In genomic region chr9:89595646-89596045, GRCh38 we compare ENCODE assay signal across 19 cellular contexts. TPM values are rescaled to one million over a fixed set of nuclear protein-coding genes. Genes with fewer than 3 reads are reported as not detected.
DNase-seq lines count a peak whose midpoint lies in the region; ATAC-seq, FAIRE-seq and TF ChIP-seq lines count a peak whose summit lies in the region.
"Had no signal": no experiment of that assay in that cellular context is flagged by ENCODE, and none has a peak within 500 bp of the region (broad histone marks: within the 10 kb centered on the region; RNA-seq: fewer than 3 reads in every experiment).

No MANE protein-coding gene starts in this region.

- CTCF ChIA-PET in HepG2 (lab: Yijun Ruan, JAX; ENCODE audit: low intra/inter-chr PET ratio, low total read pairs), result no interaction called here
- CTCF ChIA-PET in activated CD4-positive, alpha-beta memory T cell treated with anti-CD3 and anti-CD28 coated beads, Interleukin-2, amount 10 ng/mL, durations not matched to agents 7 days and 5 days (lab: Charles Lee), result interaction anchor here (1.8 to 11.9 kb wide), 3 partner anchors 8 to 506 kb away, joined by 6 to 235 read pairs (median 21); no protein-coding TSS in a partner anchor

- TF ChIP-seq CTCF in liver (IDR thresholded peaks at IDR 0.05; ENCODE audit: low read depth, low read length, missing input control), result no peak
- TF ChIP-seq CTCF in HepG2 (CRISPR knock-in tag; IDR thresholded peaks at IDR 0.05), result no peak
- TF ChIP-seq CTCF in esophagus muscularis mucosa (IDR thresholded peaks at IDR 0.05), result no peak
- TF ChIP-seq CTCF in osteoblast (IDR thresholded peaks at IDR 0.05; ENCODE audit: extremely low read depth, low read depth, low read length), result no peak
- no peak for TF ChIP-seq CTCF in uterus (IDR thresholded peaks at IDR 0.05)

- TF ChIP-seq POLR2A in HepG2 (IDR thresholded peaks at IDR 0.05; ENCODE audit: insufficient read depth in 1 of 2, low read depth in 2 of 2, low read length in 2 of 2), result no peak
- TF ChIP-seq POLR2A in esophagus muscularis mucosa (IDR thresholded peaks at IDR 0.05; ENCODE audit: low read depth), result no peak
- no peak for TF ChIP-seq POLR2A in uterus (IDR thresholded peaks at IDR 0.05)

- H3K36me3 Mint-ChIP-seq in activated CD4-positive, alpha-beta memory T cell treated with anti-CD3 and anti-CD28 coated beads, Interleukin-2, amount 10 ng/mL, durations not matched to agents 7 days and 5 days (ENCODE audit: low read depth), result no peaks in the 10 kb centered on the region
- H3K36me3 Mint-ChIP-seq: CD8-positive, alpha-beta T cell had no signal

- H3K27me3 ChIP-seq in liver (ENCODE audit: control insufficient read depth in 4 of 4, insufficient read depth in 4 of 4, low read length in 3 of 4), result no peaks in the 10 kb centered on the region
- peaks cover 0 to 3% of the 10 kb centered on the region in 2 experiments; a peak in 2 of 5 replicates for H3K27me3 ChIP-seq in HepG2 (ENCODE audit: control insufficient read depth in 1 of 2, insufficient read depth in 2 of 2, low read length in 2 of 2)
- H3K27me3 ChIP-seq in esophagus muscularis mucosa, result no peaks in the 10 kb centered on the region
- H3K27me3 ChIP-seq in osteoblast (ENCODE audit: insufficient read depth, low read length), result peaks cover 14% of the 10 kb centered on the region
- H3K27me3 ChIP-seq in uterus, result no peaks in the 10 kb centered on the region
- H3K27me3 ChIP-seq: BLaER1 treated with 17β-estradiol and CSF1 and Interleukin-3, amounts not matched to agents 10 nM and 100 nM had no signal

- H3K4me2 ChIP-seq in HepG2 (ENCODE audit: low read depth, low read length) (no peak overlapping the region), osteoblast (ENCODE audit: insufficient read depth, low read length) (no peak overlapping the region)
- H3K4me2 ChIP-seq: BLaER1 treated with 17β-estradiol and CSF1 and Interleukin-3, amounts not matched to agents 10 nM and 100 nM had no signal

- H3K27ac Mint-ChIP-seq in activated CD4-positive, alpha-beta memory T cell treated with anti-CD3 and anti-CD28 coated beads, Interleukin-2, amount 10 ng/mL, durations not matched to agents 7 days and 5 days, result no peak overlapping the region
- H3K27ac Mint-ChIP-seq: B cell; CD8-positive, alpha-beta T cell had no signal

- H3K79me2 ChIP-seq in HepG2 (ENCODE audit: insufficient read depth, low read length) (no peaks in the 10 kb centered on the region), osteoblast (ENCODE audit: insufficient read depth, low read length) (no peaks in the 10 kb centered on the region)

- FAIRE-seq in HepG2 (lab: Jason Lieb, UNC), result no peak
- FAIRE-seq: G401.6, GM12891 had no signal

- H3K36me3 ChIP-seq in liver (ENCODE audit: control insufficient read depth in 4 of 4, insufficient read depth in 3 of 4, low read depth in 1 of 4, low read length in 3 of 4) (no peaks in the 10 kb centered on the region), HepG2 (replicated peaks in 1 of 2; ENCODE audit: control insufficient read depth in 1 of 2, insufficient read depth in 2 of 2, low read length in 2 of 2) (no peaks in the 10 kb centered on the region), esophagus muscularis mucosa (no peaks in the 10 kb centered on the region), osteoblast (ENCODE audit: insufficient read depth, low read length) (no peaks in the 10 kb centered on the region), uterus (no peaks in the 10 kb centered on the region)
- H3K36me3 ChIP-seq: BLaER1 treated with 17β-estradiol and CSF1 and Interleukin-3, amounts not matched to agents 10 nM and 100 nM; HAP-1 had no signal

- DNase-seq in HepG2 (ENCODE audit: low spot score), result no peak
- peak; percentile 82 for DNase-seq in esophagus muscularis mucosa (ENCODE audit: extremely low spot score)
- peak; percentile 37 for DNase-seq in osteoblast (ENCODE audit: insufficient read length, low spot score, missing footprints)
- DNase-seq in uterus, result no peak
- no peak for DNase-seq in stimulated activated naive CD8-positive, alpha-beta T cell treated with anti-CD3 and anti-CD28 coated beads, Interleukin-15, Interleukin-2, amounts not matched to agents 100 U/mL and 50 U/mL, for 24 hours
- DNase-seq in activated CD4-positive, alpha-beta memory T cell treated with anti-CD3 and anti-CD28 coated beads, Interleukin-2, amount 10 ng/mL, durations not matched to agents 7 days and 5 days, result no peak
- DNase-seq: Calu3, DMS 273 treated with DMSO at 0.1 percent for 48 hours, DMS53, DND-41, EL, GOT3 had no signal

- 57% methylated on average over 3 of the region's 3 CpGs for WGBS in liver
- WGBS in HepG2 (ENCODE audit: low lambda C conversion rate), result 9% methylated on average over 3 of the region's 3 CpGs
- 59% methylated on average over 3 of the region's 3 CpGs for WGBS in esophagus muscularis mucosa

- H3K4me3 ChIP-seq in liver (ENCODE audit: low read depth in 1 of 3, low read length in 3 of 3) (no peak overlapping the region), HepG2 (replicated peaks in 1 of 3; ENCODE audit: insufficient read depth in 1 of 3, low read depth in 2 of 3, low read length in 3 of 3) (no peak overlapping the region), esophagus muscularis mucosa (no peak overlapping the region), osteoblast (ENCODE audit: insufficient read depth, low read length) (no peak overlapping the region), uterus (no peak overlapping the region)
- H3K4me3 ChIP-seq: BLaER1 treated with 17β-estradiol and CSF1 and Interleukin-3, amounts not matched to agents 10 nM and 100 nM; HAP-1 had no signal

- H3K9me3 Mint-ChIP-seq in activated CD4-positive, alpha-beta memory T cell treated with anti-CD3 and anti-CD28 coated beads, Interleukin-2, amount 10 ng/mL, durations not matched to agents 7 days and 5 days, result no peaks in the 10 kb centered on the region
- H3K9me3 Mint-ChIP-seq: CD8-positive, alpha-beta T cell had no signal

- H3K27me3 Mint-ChIP-seq in activated CD4-positive, alpha-beta memory T cell treated with anti-CD3 and anti-CD28 coated beads, Interleukin-2, amount 10 ng/mL, durations not matched to agents 7 days and 5 days, result peaks cover 32% of the 10 kb centered on the region

- H2AFZ ChIP-seq in HepG2 (ENCODE audit: low read length), result no peak overlapping the region
- H2AFZ ChIP-seq in osteoblast (ENCODE audit: low read length), result no peak overlapping the region

- POLR2A ChIA-PET in HepG2 (lab: Yijun Ruan, JAX), result no interaction called here
- POLR2A ChIA-PET in activated CD4-positive, alpha-beta memory T cell treated with anti-CD3 and anti-CD28 coated beads, Interleukin-2, amount 10 ng/mL, durations not matched to agents 7 days and 5 days (lab: Charles Lee), result interaction anchor here (1.2 kb wide), 1 partner anchor 8 kb away, joined by 3 read pairs; no protein-coding TSS in a partner anchor

- H3K9ac ChIP-seq in liver (ENCODE audit: low read depth in 1 of 2, low read length in 2 of 2) (no peak overlapping the region), HepG2 (ENCODE audit: insufficient read depth, low read depth, low read length) (no peak overlapping the region)
- H3K9ac ChIP-seq: BLaER1 treated with 17β-estradiol and CSF1 and Interleukin-3, amounts not matched to agents 10 nM and 100 nM had no signal

- no peaks in the 10 kb centered on the region for H3K4me1 Mint-ChIP-seq in activated CD4-positive, alpha-beta memory T cell treated with anti-CD3 and anti-CD28 coated beads, Interleukin-2, amount 10 ng/mL, durations not matched to agents 7 days and 5 days
- H3K4me1 Mint-ChIP-seq: B cell had no signal

- intact Hi-C loops in HepG2 (cut with micrococcal nuclease; ENCODE audit: unreplicated experiment) (no loop called here), esophagus muscularis mucosa (cut with DNase I) (loop anchor here (5.0 kb wide), 1 partner anchor 1277 kb away; no protein-coding TSS in a partner anchor), uterus (cut with DNase I; ENCODE audit: low total_unique reads) (no loop called here)

- H3K4me3 Mint-ChIP-seq in activated CD4-positive, alpha-beta memory T cell treated with anti-CD3 and anti-CD28 coated beads, Interleukin-2, amount 10 ng/mL, durations not matched to agents 7 days and 5 days, result no peak overlapping the region
- H3K4me3 Mint-ChIP-seq: B cell; CD8-positive, alpha-beta T cell had no signal

- BruUV-seq in HepG2 (replicated peaks; lab: Mats Ljungman, UMichigan), result no TSS peak

- peaks cover 0 to 6% (median 3%) of the 10 kb centered on the region in 4 donors for H3K4me1 ChIP-seq in liver (ENCODE audit: control insufficient read depth in 4 of 4, insufficient read depth in 4 of 4, low read length in 3 of 4)
- H3K4me1 ChIP-seq in HepG2 (ENCODE audit: insufficient read depth, low read length), result peaks cover 14% of the 10 kb centered on the region
- H3K4me1 ChIP-seq in esophagus muscularis mucosa, result no peaks in the 10 kb centered on the region
- H3K4me1 ChIP-seq in osteoblast (ENCODE audit: insufficient read depth, low read length), result no peaks in the 10 kb centered on the region
- H3K4me1 ChIP-seq in uterus, result no peaks in the 10 kb centered on the region
- H3K4me1 ChIP-seq: BLaER1 treated with 17β-estradiol and CSF1 and Interleukin-3, amounts not matched to agents 10 nM and 100 nM; HAP-1 had no signal

- ATAC-seq in HepG2, result no peak
- ATAC-seq in stimulated activated naive CD8-positive, alpha-beta T cell treated with anti-CD3 and anti-CD28 coated beads, Interleukin-15, Interleukin-2, amounts not matched to agents 100 U/mL and 50 U/mL, for 24 hours, result no peak
- ATAC-seq: CD8-positive, alpha-beta T cell had no signal

- no peak overlapping the region for H3K27ac ChIP-seq in liver (ENCODE audit: low read depth in 1 of 2, low read length in 2 of 2)
- no peak overlapping the region for H3K27ac ChIP-seq in HepG2 (ENCODE audit: extremely low read length, insufficient read depth, low read length)
- H3K27ac ChIP-seq in esophagus muscularis mucosa (replicated peaks in 1 of 4), result no peak overlapping the region
- H3K27ac ChIP-seq in osteoblast (ENCODE audit: low read depth, low read length), result no peak overlapping the region
- H3K27ac ChIP-seq in uterus, result no peak overlapping the region
- H3K27ac ChIP-seq: BLaER1 treated with 17β-estradiol and CSF1 and Interleukin-3, amounts not matched to agents 10 nM and 100 nM had no signal

- no peak for TF ChIP-seq EP300 in HepG2 (IDR thresholded peaks at IDR 0.05; ENCODE audit: low read depth in 2 of 2, low read length in 2 of 2)
- TF ChIP-seq EP300 in HepG2 (CRISPR knock-in tag; IDR thresholded peaks at IDR 0.05; ENCODE audit: borderline replicate concordance), result no peak
- no peak for TF ChIP-seq EP300 in esophagus muscularis mucosa (IDR thresholded peaks at IDR 0.05)

- in situ Hi-C loops in HepG2 (cut with HindIII; ENCODE audit: extremely low pct_ligation_motif_present, low pct_unique_long_range_greater_than_20kb), result loop anchor here (10.0 kb wide), 1 partner anchor 1279 kb away; no protein-coding TSS in a partner anchor

- H3K9me3 ChIP-seq in liver (ENCODE audit: control insufficient read depth in 4 of 4, low read length in 3 of 4) (no peaks in the 10 kb centered on the region), HepG2 (ENCODE audit: low read length) (no peaks in the 10 kb centered on the region), esophagus muscularis mucosa (no peaks in the 10 kb centered on the region), osteoblast (ENCODE audit: low read depth, low read length) (no peaks in the 10 kb centered on the region), uterus (no peaks in the 10 kb centered on the region)
- H3K9me3 ChIP-seq: BLaER1 treated with 17β-estradiol and CSF1 and Interleukin-3, amounts not matched to agents 10 nM and 100 nM; HAP-1 had no signal

- H4K20me1 ChIP-seq in HepG2 (ENCODE audit: insufficient read depth, low read length) (no peaks in the 10 kb centered on the region), osteoblast (ENCODE audit: insufficient read depth, low read length) (no peaks in the 10 kb centered on the region)
- H4K20me1 ChIP-seq: BLaER1 treated with 17β-estradiol and CSF1 and Interleukin-3, amounts not matched to agents 10 nM and 100 nM had no signal

- TF ChIP-seq RAD21 in liver (IDR thresholded peaks at IDR 0.05) (no peak), HepG2 (CRISPR knock-in tag; IDR thresholded peaks at IDR 0.05) (no peak)

RNA-seq across cellular contexts. Expression of gene GADD45G, which starts 9.2 kb away (rescaled TPM):
- total RNA-seq in liver (10 to 100 TPM in 1 of 2 donors, 1 to 10 TPM in 1; 5.5 to 20.7 TPM), HepG2 (2016; rRNA removed; fragmentation: Illumina TruSeq; extraction: Trizol) (not detected in 2 replicates), esophagus muscularis mucosa (100 to 1,000 TPM in 2 of 4 donors, 10 to 100 TPM in 2; 44.0 to 136 (median 103) TPM), osteoblast (under 0.01 and 0.88 TPM in 2 replicates), uterus (10 to 100 TPM in 3 of 4 donors, under 1 TPM in 1; 0.88 to 91.2 (median 15.3) TPM)
- polyA plus RNA-seq in liver (100 to 1,000 TPM in 1 of 2 donors, 10 to 100 TPM in 1; 66.0 to 106 TPM), HepG2 (2011; rRNA removed) (not detected in 2 replicates)
- not detected in 2 replicates for total RNA-seq in HepG2 (2016; cell fraction: cytosol; rRNA removed; fragmentation: Illumina TruSeq; extraction: Trizol; ENCODE audit: low read depth)
- not detected in 2 replicates for total RNA-seq in HepG2 (2016; cell fraction: insoluble cytoplasmic fraction; rRNA removed; fragmentation: Illumina TruSeq; extraction: Trizol)
- total RNA-seq in HepG2 (2016; cell fraction: membrane; rRNA removed; fragmentation: Illumina TruSeq; extraction: Trizol), result not detected in 2 replicates
- not detected in 2 replicates for total RNA-seq in HepG2 (2016; cell fraction: nucleus; rRNA removed; fragmentation: Illumina TruSeq; extraction: Trizol)
- polyA plus RNA-seq in HepG2 (2011; cell fraction: cytosol; rRNA removed), result not detected in 2 replicates
- polyA plus RNA-seq in HepG2 (2011; cell fraction: nucleus; rRNA removed), result not detected in 2 replicates
- not detected in 2 replicates for polyA plus RNA-seq in HepG2 (2012)
- not detected in 2 replicates for polyA plus RNA-seq in HepG2 (2016; cell fraction: cytosol; fragmentation: Illumina TruSeq; extraction: Trizol; ENCODE audit: low read depth)
- not detected in 2 replicates for polyA plus RNA-seq in HepG2 (2016; cell fraction: insoluble cytoplasmic fraction; fragmentation: Illumina TruSeq; extraction: Trizol; ENCODE audit: low read depth)
- not detected in 2 replicates for polyA plus RNA-seq in HepG2 (2016; cell fraction: membrane; fragmentation: Illumina TruSeq; extraction: Trizol; ENCODE audit: low read depth)
- not detected in 2 replicates for polyA plus RNA-seq in HepG2 (2016; cell fraction: nucleus; fragmentation: Illumina TruSeq; extraction: Trizol; ENCODE audit: insufficient read depth, low read depth)
- not detected in 2 replicates for polyA minus RNA-seq in HepG2 (2011; rRNA and poly(A)+ RNA removed; ENCODE audit: low replicate concordance)
- not detected in 2 replicates for polyA minus RNA-seq in HepG2 (2011; cell fraction: cytosol; rRNA and poly(A)+ RNA removed)
- not detected in 2 replicates for polyA minus RNA-seq in HepG2 (2011; cell fraction: nucleus; rRNA and poly(A)+ RNA removed)
- 10 to 100 TPM; 40.0 to 40.4 TPM for total RNA-seq in activated CD4-positive, alpha-beta memory T cell treated with anti-CD3 and anti-CD28 coated beads, Interleukin-2, amount 10 ng/mL, durations not matched to agents 7 days and 5 days

Comparison
In these comparisons a context has a peak if more than half of its experiments do, and no peak if none do; other contexts are left out.
1. DNase-seq: peak in esophagus muscularis mucosa (single experiment) and osteoblast (single experiment); none in HepG2 (single experiment), uterus (0 of 2), stimulated activated naive CD8-positive, alpha-beta T cell treated with anti-CD3 and anti-CD28 coated beads, Interleukin-15, Interleukin-2, amounts not matched to agents 100 U/mL and 50 U/mL, for 24 hours (single experiment) and activated CD4-positive, alpha-beta memory T cell treated with anti-CD3 and anti-CD28 coated beads, Interleukin-2, amount 10 ng/mL, durations not matched to agents 7 days and 5 days (single experiment).